ENCODE assay signal across 18 cellular contexts in genomic region chr5:79727722-79728355, GRCh38. TPM values are rescaled to one million over a fixed set of nuclear protein-coding genes. Genes with fewer than 3 reads are reported as not detected.
DNase-seq lines count a peak whose midpoint lies in the region; ATAC-seq, FAIRE-seq and TF ChIP-seq lines count a peak whose summit lies in the region.
"Had no signal": no experiment of that assay in that cellular context is flagged by ENCODE, and none has a peak within 500 bp of the region (broad histone marks: within the 10 kb centered on the region; RNA-seq: fewer than 3 reads in every experiment).

No MANE protein-coding gene starts in this region.

- H3K4me1 ChIP-seq in K562 (replicated peaks in 1 of 2; ENCODE audit: control insufficient read depth in 2 of 2, insufficient read depth in 2 of 2, low read length in 2 of 2) = no peaks in the 10 kb centered on the region
- peaks cover 0 to 18% (median 2%) of the 10 kb centered on the region in 12 donors for H3K4me1 ChIP-seq in heart left ventricle
- peaks cover 8 to 19% of the 10 kb centered on the region in 2 donors for H3K4me1 ChIP-seq in gastrocnemius medialis
- no peaks in the 10 kb centered on the region for H3K4me1 ChIP-seq in tibial nerve

- intact Hi-C loops in K562 (cut with micrococcal nuclease) (no loop called here), heart left ventricle (cut with DNase I) (loop anchor here in 1 of 10 donors (5.0 kb wide), 1 partner anchor 36 kb away; no protein-coding TSS in a partner anchor), gastrocnemius medialis (cut with DNase I; ENCODE audit: low total_unique reads) (no loop called here)

- H2AFZ ChIP-seq in K562 (ENCODE audit: low read depth, low read length) = no peak overlapping the region
- H2AFZ ChIP-seq: PC-9 had no signal

- CTCF ChIA-PET in K562 (lab: Yijun Ruan, JAX; ENCODE audit: low intra/inter-chr PET ratio) = no interaction called here

- 4% methylated on average over 9 of the region's 9 CpGs for WGBS in K562 (ENCODE audit: insufficient coverage, low coverage, missing lambda C conversion rate)
- 43 to 54% (median 48%) methylated on average over 9 of the region's 9 CpGs for WGBS in heart left ventricle, 4 donors
- WGBS in tibial nerve, 2 donors = 88 to 90% methylated on average over 9 of the region's 9 CpGs

- H3K27ac ChIP-seq in K562 (ENCODE audit: extremely low read depth, low read depth, low read length) (no peak overlapping the region), heart left ventricle (peak overlapping the region in 11 of 12 donors; percentile 9 to 85 (median 70)), gastrocnemius medialis (peak overlapping the region; percentile 80 to 85 (median 82)), tibial nerve (no peak overlapping the region)
- H3K27ac ChIP-seq: PC-9 had no signal

- H3K36me3 ChIP-seq in K562 (ENCODE audit: control insufficient read depth, insufficient read depth, low read length) (no peaks in the 10 kb centered on the region), heart left ventricle (peaks cover 0 to 38% (median 2%) of the 10 kb centered on the region in 9 donors), gastrocnemius medialis (peaks cover 0 to 33% of the 10 kb centered on the region in 2 donors), tibial nerve (peaks cover 0 to 7% (median 0%) of the 10 kb centered on the region in 3 donors)

- in situ Hi-C loops in K562 (cut with MboI) = no loop called here
- in situ Hi-C loops in gastrocnemius medialis (cut with MboI; ENCODE audit: low sequenced_read_pairs in 4 of 4) = no loop called here

- peaks cover 30 to 34% of the 10 kb centered on the region in 2 experiments for H3K27me3 ChIP-seq in K562 (ENCODE audit: control insufficient read depth in 2 of 2, insufficient read depth in 2 of 2, low read length in 2 of 2)
- H3K27me3 ChIP-seq in heart left ventricle = no peaks in the 10 kb centered on the region
- no peaks in the 10 kb centered on the region for H3K27me3 ChIP-seq in gastrocnemius medialis
- H3K27me3 ChIP-seq in tibial nerve = no peaks in the 10 kb centered on the region

- no peak for TF ChIP-seq RAD21 in K562 (CRISPR knock-in tag; conservative IDR thresholded peaks at IDR 0.05 in 1 of 2, IDR thresholded peaks at IDR 0.05 in 1 of 2)

- H3K9me3 ChIP-seq in K562 (replicated peaks; ENCODE audit: control insufficient read depth, insufficient read depth, low read depth, low read length) = no peaks in the 10 kb centered on the region
- H3K9me3 ChIP-seq in heart left ventricle = no peaks in the 10 kb centered on the region
- no peaks in the 10 kb centered on the region for H3K9me3 ChIP-seq in gastrocnemius medialis
- H3K9me3 ChIP-seq in tibial nerve = peaks cover 0 to 15% (median 0%) of the 10 kb centered on the region in 4 donors

- H3K9me1 ChIP-seq in K562 (ENCODE audit: control insufficient read depth, insufficient read depth, low read length) = no peaks in the 10 kb centered on the region

- H3K4me3 ChIP-seq in K562 = no peak overlapping the region
- no peak overlapping the region for H3K4me3 ChIP-seq in heart left ventricle
- H3K4me3 ChIP-seq in gastrocnemius medialis = no peak overlapping the region
- H3K4me3 ChIP-seq in tibial nerve = no peak overlapping the region
- H3K4me3 ChIP-seq: PC-9 had no signal

- DNase-seq in EH (ENCODE audit: low read depth) (peak; percentile 28), K562 (ENCODE audit: extremely low read depth in 1 of 4, low spot score in 3 of 4) (no peak), heart left ventricle (peak; percentile 57 to 84 (median 63)), gastrocnemius medialis (peak; percentile 57 to 70), NCI-H446 treated with DMSO at 0.1 percent for 48 hours (lab: John Stamatoyannopoulos, UW) (no peak), tibial nerve (ENCODE audit: low spot score in 2 of 2) (no peak), urothelium cell line (ENCODE audit: low spot score) (no peak)
- DNase-seq: ACHN; CD8-positive, alpha-beta T cell; H9; Kasumi-1; MV-4-11; NCI-H1436; NCI-H2029 treated with DMSO at 0.1 percent for 48 hours; NCI-H526 treated with DMSO at 0.1 percent for 48 hours; PC-9; SHP77 had no signal

- TF ChIP-seq CTCF in K562 (IDR thresholded peaks at IDR 0.05 in 2 of 3, conservative IDR thresholded peaks at IDR 0.05 in 1 of 3; ENCODE audit: insufficient read depth in 2 of 3, low read depth in 1 of 3, low read length in 3 of 3) (no peak), heart left ventricle (IDR thresholded peaks at IDR 0.05) (no peak), gastrocnemius medialis (IDR thresholded peaks at IDR 0.05 in 4 of 5, conservative IDR thresholded peaks at IDR 0.05 in 1 of 5) (no peak), tibial nerve (IDR thresholded peaks at IDR 0.05) (no peak)

- no peak overlapping the region for H3K9ac ChIP-seq in K562 (ENCODE audit: insufficient read depth in 1 of 2, low read depth in 2 of 2, low read length in 2 of 2)

- POLR2A ChIA-PET in K562 (lab: Yijun Ruan, JAX) = no interaction called here

- BruUV-seq in K562 (replicated peaks; lab: Mats Ljungman, UMichigan) = no TSS peak

- H3K4me2 ChIP-seq in K562 (ENCODE audit: insufficient read depth, low read length) = no peak overlapping the region
- H3K4me2 ChIP-seq: PC-9 had no signal

- no peaks in the 10 kb centered on the region for H3K79me2 ChIP-seq in K562 (ENCODE audit: control insufficient read depth, insufficient read depth, low read length)

- no peaks in the 10 kb centered on the region for H4K20me1 ChIP-seq in K562 (replicated peaks; ENCODE audit: control insufficient read depth, insufficient read depth, low read length)

- FAIRE-seq in K562 (lab: Jason Lieb, UNC) = no peak
- FAIRE-seq in urothelium cell line (lab: Jason Lieb, UNC) = no peak

- no peak for ATAC-seq in K562
- ATAC-seq in heart left ventricle = peak; percentile 89 to 93 (median 92)
- peak; percentile 82 to 86 for ATAC-seq in gastrocnemius medialis
- no peak for ATAC-seq in SK-N-SH treated with all-trans-retinoic acid at 6 μM for 48 hours
- ATAC-seq: CD8-positive, alpha-beta T cell had no signal

- TF ChIP-seq POLR2A in K562 (conservative IDR thresholded peaks at IDR 0.05) (no peak), heart left ventricle (IDR thresholded peaks at IDR 0.05) (no peak), gastrocnemius medialis (IDR thresholded peaks at IDR 0.05) (no peak), tibial nerve (IDR thresholded peaks at IDR 0.05) (no peak)

- no peak for TF ChIP-seq EP300 in K562 (IDR thresholded peaks at IDR 0.05; ENCODE audit: low read length)
- TF ChIP-seq EP300 in tibial nerve (IDR thresholded peaks at IDR 0.05) = no peak

TF ChIP-seq in K562, 482 proteins besides CTCF, POLR2A, EP300 and RAD21 (continues in another document):
- TF ChIP-seq FOSL1 (tag; conservative IDR thresholded peaks at IDR 0.05) (0 out of 2 replicates have a peak, but pooled peaks have one; percentile 17), IFI16 (CRISPR knock-in tag; IDR thresholded peaks at IDR 0.05) (no peak), VEZF1 (CRISPR knock-in tag; IDR thresholded peaks at IDR 0.05) (no peak), DNMT1 (IDR thresholded peaks at IDR 0.05) (no peak)

TF ChIP-seq in SK-N-SH treated with all-trans-retinoic acid at 6 μM for 48 hours, 23 proteins besides CTCF, POLR2A, EP300 and RAD21:
- no peak for TF ChIP-seq ZFP30 (CRISPR knock-in tag; IDR thresholded peaks at IDR 0.05)
- no peak for TF ChIP-seq CSDC2 (CRISPR knock-in tag; IDR thresholded peaks at IDR 0.05)
- no peak for TF ChIP-seq ZNF8 (CRISPR knock-in tag; IDR thresholded peaks at IDR 0.05)
- TF ChIP-seq ZNF70 (CRISPR knock-in tag; IDR thresholded peaks at IDR 0.05) = no peak
- no peak for TF ChIP-seq PPARA (CRISPR knock-in tag; IDR thresholded peaks at IDR 0.05; ENCODE audit: borderline replicate concordance)

RNA-seq across cellular contexts. Expression of gene CMYA5, which starts 38.2 kb away (rescaled TPM):
- 0.21 and 1.0 TPM in 2 replicates for total RNA-seq in K562 (2011; cell fraction: chromatin; rRNA removed; ENCODE audit: low replicate concordance)
- 0.33 and 0.39 TPM in 2 replicates for total RNA-seq in K562 (2011; cell fraction: nucleolus; rRNA removed)
- 0.29 and 0.69 TPM in 2 replicates for total RNA-seq in K562 (2011; cell fraction: nucleoplasm; rRNA removed)
- total RNA-seq in K562 (2014; rRNA removed) (0.18 and 0.24 TPM in 2 replicates), K562 (2014; rRNA removed; fragmentation: Illumina TruSeq; extraction: Trizol) (0.25 and 0.41 TPM in 2 replicates), K562 (2015; rRNA removed; fragmentation: Illumina TruSeq; extraction: Trizol) (0.45 and 0.51 TPM in 2 replicates), K562 (2021) (0.22 and 0.31 TPM in 2 replicates), heart left ventricle (1,000 to 10,000 TPM in 5 of 9 donors, 100 to 1,000 TPM in 4; 760 to 2,421 (median 1,003) TPM), gastrocnemius medialis (1,000 to 10,000 TPM; 3,049 to 3,867 (median 3,338) TPM), tibial nerve (1 to 10 TPM; 4.7 to 8.1 (median 6.1) TPM)
- polyA plus RNA-seq in K562 (2011; rRNA removed) (0.25 and 0.50 TPM in 2 replicates), K562 (2014; fragmentation: Illumina TruSeq; extraction: Trizol) (0.46 and 0.62 TPM in 2 replicates), K562 (2014; fragmentation: Nextera tagmentation; extraction: Ambion mirVana) (under 1 TPM; 0.32 to 0.48 TPM), K562 (2014; rRNA removed) (0.16 and 1.1 TPM in 2 replicates), heart left ventricle (100 to 1,000 TPM; 279 to 425 TPM)
- 0.18 and 0.30 TPM in 2 replicates for polyA plus RNA-seq in K562 (2011; cell fraction: cytosol; rRNA removed)
- polyA plus RNA-seq in K562 (2011; cell fraction: nucleus; rRNA removed) = 0.74 and 1.2 TPM in 2 replicates
- polyA plus RNA-seq in K562 (2012) = 0.30 and 0.31 TPM in 2 replicates
- 0.42 and 0.57 TPM in 2 replicates for polyA minus RNA-seq in K562 (2011; rRNA and poly(A)+ RNA removed)
- 0.09 TPM in 1 of 2 replicates, not detected in the other for polyA minus RNA-seq in K562 (2011; cell fraction: cytosol; rRNA and poly(A)+ RNA removed)
- polyA minus RNA-seq in K562 (2011; cell fraction: nucleus; rRNA and poly(A)+ RNA removed) = 0.54 and 1.6 TPM in 2 replicates

Comparison
In these comparisons a context has a peak if more than half of its experiments do, and no peak if none do; other contexts are left out.
1. DNase-seq: peak in EH (single experiment), heart left ventricle (5 of 5) and gastrocnemius medialis (2 of 2); none in K562 (0 of 4), NCI-H446 treated with DMSO at 0.1 percent for 48 hours (single experiment), tibial nerve (0 of 2) and urothelium cell line (single experiment).
2. ATAC-seq: peak in heart left ventricle (4 of 4) and gastrocnemius medialis (2 of 2); none in K562 (single experiment) and SK-N-SH treated with all-trans-retinoic acid at 6 μM for 48 hours (single experiment).
3. H3K27ac ChIP-seq: peak in heart left ventricle (11 of 12) and gastrocnemius medialis (4 of 4); none in K562 (single experiment) and tibial nerve (0 of 4).
4. RNA of gene CMYA5, which starts 38.2 kb away (total RNA-seq): 3,049 to 3,867 TPM in gastrocnemius medialis and 760 to 2,421 TPM in heart left ventricle; 4.7 to 8.1 TPM in tibial nerve and 0.18 to 1.0 TPM in K562; every median in the first group is over 10 times any median in the second.